Comparison of ENCODE assay signal across 18 cellular contexts in genomic region chr2:38671303-38671702, GRCh38. TPM values are rescaled to one million over a fixed set of nuclear protein-coding genes. Genes with fewer than 3 reads are reported as not detected.
DNase-seq lines count a peak whose midpoint lies in the region; ATAC-seq and TF ChIP-seq lines count a peak whose summit lies in the region.
"Had no signal": no experiment of that assay in that cellular context is flagged by ENCODE, and none has a peak within 500 bp of the region (broad histone marks: within the 10 kb centered on the region; RNA-seq: fewer than 3 reads in every experiment).

No MANE protein-coding gene starts in this region.

- H3K4me1 ChIP-seq in Panc1 (ENCODE audit: control insufficient read depth, insufficient read depth, low read length): peaks cover 24% of the 10 kb centered on the region; the same call in 1 of the 2 replicates

- CTCF ChIA-PET in activated naive CD4-positive, alpha-beta T cell treated with anti-CD3 and anti-CD28 coated beads, Interleukin-2, amount 10 ng/mL, durations not matched to agents 7 days and 5 days (lab: Charles Lee): interaction anchor here (1.1 to 2.4 kb wide), 3 partner anchors 11 to 90 kb away, joined by 4 to 8 read pairs (median 4); no protein-coding TSS in a partner anchor
- CTCF ChIA-PET in Panc1 (lab: Charles Lee): no interaction called here

- peaks cover 51% of the 10 kb centered on the region for H3K36me3 Mint-ChIP-seq in activated naive CD4-positive, alpha-beta T cell treated with anti-CD3 and anti-CD28 coated beads, Interleukin-2, amount 10 ng/mL, durations not matched to agents 7 days and 5 days
- H3K36me3 Mint-ChIP-seq in effector memory CD8-positive, alpha-beta T cell (ENCODE audit: insufficient read depth): peaks cover 31% of the 10 kb centered on the region
- peaks cover 94% of the 10 kb centered on the region for H3K36me3 Mint-ChIP-seq in stimulated activated effector memory CD8-positive, alpha-beta T cell treated with anti-CD3 and anti-CD28 coated beads, Interleukin-12 subunit alpha, Interleukin-12 subunit beta, amount 100 ng/mL, for 72 hours

- peak overlapping the region; percentile 25 for H3K27ac Mint-ChIP-seq in activated naive CD4-positive, alpha-beta T cell treated with anti-CD3 and anti-CD28 coated beads, Interleukin-2, amount 10 ng/mL, durations not matched to agents 7 days and 5 days
- peak overlapping the region; percentile 63 to 95 for H3K27ac Mint-ChIP-seq in effector memory CD8-positive, alpha-beta T cell
- H3K27ac Mint-ChIP-seq in stimulated activated effector memory CD8-positive, alpha-beta T cell treated with anti-CD3 and anti-CD28 coated beads, Interleukin-12 subunit alpha, Interleukin-12 subunit beta, amount 100 ng/mL, for 72 hours: peak overlapping the region; percentile 89

- H3K9me3 Mint-ChIP-seq in activated naive CD4-positive, alpha-beta T cell treated with anti-CD3 and anti-CD28 coated beads, Interleukin-2, amount 10 ng/mL, durations not matched to agents 7 days and 5 days: no peaks in the 10 kb centered on the region
- no peaks in the 10 kb centered on the region for H3K9me3 Mint-ChIP-seq in effector memory CD8-positive, alpha-beta T cell
- H3K9me3 Mint-ChIP-seq in stimulated activated effector memory CD8-positive, alpha-beta T cell treated with anti-CD3 and anti-CD28 coated beads, Interleukin-12 subunit alpha, Interleukin-12 subunit beta, amount 100 ng/mL, for 72 hours: no peaks in the 10 kb centered on the region

- BruUV-seq in Panc1 (replicated peaks; lab: Mats Ljungman, UMichigan): no TSS peak

- H3K4me3 ChIP-seq in Panc1 (ENCODE audit: low read depth in 2 of 2, low read length in 2 of 2): no peak overlapping the region
- H3K4me3 ChIP-seq: esophagus muscularis mucosa, gastrocnemius medialis, GM12878, K562 had no signal

- DNase-seq in activated naive CD4-positive, alpha-beta T cell treated with anti-CD3 and anti-CD28 coated beads, Interleukin-2, amount 10 ng/mL, durations not matched to agents 7 days and 5 days: no peak
- DNase-seq in activated naive CD4-positive, alpha-beta T cell (lab: John Stamatoyannopoulos, UW): no peak
- DNase-seq in Panc1 (ENCODE audit: low read depth, low spot score): no peak
- DNase-seq in effector memory CD8-positive, alpha-beta T cell: no peak
- no peak for DNase-seq in stimulated activated effector memory CD8-positive, alpha-beta T cell treated with anti-CD3 and anti-CD28 coated beads, Interleukin-12 subunit alpha, Interleukin-12 subunit beta, amount 100 ng/mL, for 72 hours (ENCODE audit: low spot score in 2 of 2)
- DNase-seq: activated gamma-delta T cell; cerebellar nuclear complex; DMS79; effector CD4-positive, alpha-beta T cell; gastrocnemius medialis; mammary epithelial cell had no signal

- H3K9me3 ChIP-seq in Panc1 (ENCODE audit: control insufficient read depth, insufficient read depth, low read depth, low read length): no peaks in the 10 kb centered on the region
- H3K9me3 ChIP-seq: esophagus muscularis mucosa, gastrocnemius medialis had no signal

- peaks cover 67% of the 10 kb centered on the region for H3K4me1 Mint-ChIP-seq in activated naive CD4-positive, alpha-beta T cell treated with anti-CD3 and anti-CD28 coated beads, Interleukin-2, amount 10 ng/mL, durations not matched to agents 7 days and 5 days
- H3K4me1 Mint-ChIP-seq in effector memory CD8-positive, alpha-beta T cell (ENCODE audit: low read depth in 2 of 2): peaks cover 36 to 66% of the 10 kb centered on the region in 2 donors
- peaks cover 69% of the 10 kb centered on the region for H3K4me1 Mint-ChIP-seq in stimulated activated effector memory CD8-positive, alpha-beta T cell treated with anti-CD3 and anti-CD28 coated beads, Interleukin-12 subunit alpha, Interleukin-12 subunit beta, amount 100 ng/mL, for 72 hours

- no peaks in the 10 kb centered on the region for H3K36me3 ChIP-seq in Panc1 (ENCODE audit: control insufficient read depth, insufficient read depth, low read length)
- H3K36me3 ChIP-seq: gastrocnemius medialis had no signal

- ATAC-seq in Panc1 (no peak), HG03442 (IDR thresholded peaks at IDR 0.05; ENCODE audit: unreplicated experiment) (no peak), GM21786 (IDR thresholded peaks at IDR 0.05; ENCODE audit: unreplicated experiment) (no peak)
- no peak for ATAC-seq in effector memory CD8-positive, alpha-beta T cell (replicated peaks)
- ATAC-seq in stimulated activated effector memory CD8-positive, alpha-beta T cell treated with anti-CD3 and anti-CD28 coated beads, Interleukin-12 subunit alpha, Interleukin-12 subunit beta, amount 100 ng/mL, for 72 hours: no peak
- ATAC-seq: gastrocnemius medialis, GM12878, K562, Right ventricle myocardium inferior had no signal

- H3K27me3 Mint-ChIP-seq in activated naive CD4-positive, alpha-beta T cell treated with anti-CD3 and anti-CD28 coated beads, Interleukin-2, amount 10 ng/mL, durations not matched to agents 7 days and 5 days: no peaks in the 10 kb centered on the region
- no peaks in the 10 kb centered on the region for H3K27me3 Mint-ChIP-seq in effector memory CD8-positive, alpha-beta T cell

- H3K27me3 ChIP-seq in Panc1 (ENCODE audit: control insufficient read depth, insufficient read depth, low read length): no peaks in the 10 kb centered on the region
- H3K27me3 ChIP-seq: esophagus muscularis mucosa, gastrocnemius medialis had no signal

- peak overlapping the region; percentile 35; the same call in 1 of the 2 replicates for H3K27ac ChIP-seq in Panc1 (ENCODE audit: low read length)
- H3K27ac ChIP-seq: esophagus muscularis mucosa, gastrocnemius medialis, parathyroid adenoma had no signal

- H3K4me3 Mint-ChIP-seq in activated naive CD4-positive, alpha-beta T cell treated with anti-CD3 and anti-CD28 coated beads, Interleukin-2, amount 10 ng/mL, durations not matched to agents 7 days and 5 days: no peak overlapping the region
- peak overlapping the region; percentile 56 to 68 for H3K4me3 Mint-ChIP-seq in effector memory CD8-positive, alpha-beta T cell
- peak overlapping the region; percentile 62 for H3K4me3 Mint-ChIP-seq in stimulated activated effector memory CD8-positive, alpha-beta T cell treated with anti-CD3 and anti-CD28 coated beads, Interleukin-12 subunit alpha, Interleukin-12 subunit beta, amount 100 ng/mL, for 72 hours

- intact Hi-C loops in Panc1 (cut with micrococcal nuclease; ENCODE audit: unreplicated experiment): no loop called here

- no peak for TF ChIP-seq CTCF in Panc1 (IDR thresholded peaks at IDR 0.05)

- POLR2A ChIA-PET in Panc1 (lab: Charles Lee): interaction anchor here (0.6 to 0.9 kb wide), 2 partner anchors 11 to 18 kb away, joined by 3 to 11 read pairs; no protein-coding TSS in a partner anchor

- in situ Hi-C loops in Panc1 (cut with HindIII; ENCODE audit: low pct_unique_long_range_greater_than_20kb, low sequenced_read_pairs): no loop called here

RNA-seq across cellular contexts. Expression of gene GALM, which starts 5.4 kb away (rescaled TPM):
- 20.5 TPM for total RNA-seq in Panc1 (2021; ENCODE audit: unreplicated experiment)
- polyA plus RNA-seq in Panc1 (2012; ENCODE audit: insufficient read length): 23.3 TPM

Comparison
In these comparisons a context has a peak if more than half of its experiments do, and no peak if none do; other contexts are left out.
1. H3K27ac Mint-ChIP-seq: peak in every context shown above with its lines; median percentile 89 in stimulated activated effector memory CD8-positive, alpha-beta T cell treated with anti-CD3 and anti-CD28 coated beads, Interleukin-12 subunit alpha, Interleukin-12 subunit beta, amount 100 ng/mL, for 72 hours; 79 in effector memory CD8-positive, alpha-beta T cell; 25 in activated naive CD4-positive, alpha-beta T cell treated with anti-CD3 and anti-CD28 coated beads, Interleukin-2, amount 10 ng/mL, durations not matched to agents 7 days and 5 days.